31 cellular contexts compared by ENCODE assay signal in the genomic region with DNA sequence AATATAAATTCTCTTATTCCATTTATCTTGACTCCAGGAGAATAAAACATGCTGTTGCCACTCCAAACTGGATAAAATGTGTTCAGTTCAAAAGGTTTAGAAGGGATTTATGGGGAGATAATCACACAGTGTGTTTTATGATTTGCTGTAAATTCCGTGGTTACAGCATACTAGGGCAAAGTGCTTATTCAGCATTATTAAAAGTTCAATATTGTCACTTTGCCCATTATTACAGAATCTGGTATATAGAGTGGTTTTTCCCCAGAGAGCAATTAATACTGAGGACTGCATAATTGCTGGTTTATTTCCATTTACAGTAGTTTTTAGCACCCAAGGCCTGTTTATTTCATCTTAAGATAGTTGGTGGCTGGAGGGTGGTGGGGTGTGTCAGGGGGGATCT.
"Had no signal": no experiment of that assay in that cellular context is flagged by ENCODE, and none has a peak within 500 bp of the region (broad histone marks: within the 10 kb centered on the region; RNA-seq: fewer than 3 reads in every experiment).

No MANE protein-coding gene starts in this region.

- ATAC-seq: naive thymus-derived CD4-positive, alpha-beta T cell; natural killer cell; psoas muscle; right cardiac atrium; sciatic nerve; stimulated activated effector memory CD8-positive, alpha-beta T cell treated with anti-CD3 and anti-CD28 coated beads, Interleukin-12 subunit alpha, Interleukin-12 subunit beta, amount 100 ng/mL, for 72 hours; stimulated activated naive B cell treated with anti-CD40 and anti-IgM and Interleukin-4, amounts not matched to agents 10 μg/mL and 1 μg/mL and 100 μg/mL, for 72 hours had no signal

- H3K4me1 Mint-ChIP-seq: naive thymus-derived CD4-positive, alpha-beta T cell; natural killer cell; nephron progenitor cell; neural crest cell; stimulated activated effector memory CD8-positive, alpha-beta T cell treated with anti-CD3 and anti-CD28 coated beads, Interleukin-12 subunit alpha, Interleukin-12 subunit beta, amount 100 ng/mL, for 72 hours; stimulated activated naive B cell treated with anti-CD40 and anti-IgM and Interleukin-4, amounts not matched to agents 10 μg/mL and 1 μg/mL and 100 μg/mL, for 72 hours had no signal

- DNase-seq: naive thymus-derived CD4-positive, alpha-beta T cell; natural killer cell; nephron progenitor cell; nucleus accumbens; ovary; posterior cingulate gyrus; psoas muscle; right cardiac atrium; spleen; stimulated activated CD4-positive, alpha-beta T cell treated with anti-CD3 and anti-CD28 coated beads, Interleukin-12 subunit alpha, Interleukin-12 subunit beta, amount 100 ng/mL, for 4 hours; stimulated activated CD4-positive, alpha-beta T cell treated with anti-CD3 and anti-CD28 coated beads, Interleukin-1b, Interleukin-23, amount 100 ng/mL, for 48 hours; stimulated activated CD4-positive, alpha-beta T cell treated with anti-CD3 and anti-CD28 coated beads, Interleukin-4, amount 100 ng/mL, for 1 hour; stimulated activated naive B cell treated with anti-CD40 and anti-IgM and Interleukin-4, amounts not matched to agents 10 μg/mL and 1 μg/mL and 100 μg/mL, for 72 hours; stimulated activated naive CD4-positive, alpha-beta T cell treated with Interleukin-2 at 50 U/mL for 16 hours; stomach; thyroid gland; trophoblast cell; upper lobe of left lung had no signal

- H3K9ac ChIP-seq: parathyroid adenoma had no signal

- H3K27me3 Mint-ChIP-seq: naive thymus-derived CD4-positive, alpha-beta T cell; progenitor cell of endocrine pancreas; stimulated activated naive B cell treated with anti-CD40 and anti-IgM and Interleukin-4, amounts not matched to agents 10 μg/mL and 1 μg/mL and 100 μg/mL, for 72 hours; stimulated activated naive CD8-positive, alpha-beta T cell treated with anti-CD3 and anti-CD28 coated beads, Interleukin-15, Interleukin-2, amounts not matched to agents 100 ng/mL and 50 ng/mL, for 24 hours had no signal

- H3K4me1 ChIP-seq: parathyroid adenoma, psoas muscle, spleen, stomach, thyroid gland, tibial nerve, upper lobe of left lung, vagina had no signal

- H3K27me3 ChIP-seq: neutrophil, ovary, spleen, stomach, thyroid gland, tibial nerve, upper lobe of left lung, vagina had no signal

- H3K36me3 Mint-ChIP-seq: naive thymus-derived CD4-positive, alpha-beta T cell; natural killer cell; stimulated activated effector memory CD8-positive, alpha-beta T cell treated with anti-CD3 and anti-CD28 coated beads, Interleukin-12 subunit alpha, Interleukin-12 subunit beta, amount 100 ng/mL, for 72 hours; stimulated activated naive B cell treated with anti-CD40 and anti-IgM and Interleukin-4, amounts not matched to agents 10 μg/mL and 1 μg/mL and 100 μg/mL, for 72 hours had no signal

- H3K79me2 ChIP-seq: parathyroid adenoma had no signal

- H3K27ac ChIP-seq: neutrophil, ovary, parathyroid adenoma, psoas muscle, skin epidermis, spleen, stomach, thoracic aorta, thyroid gland, tibial nerve, upper lobe of left lung, vagina had no signal

- FAIRE-seq: urothelium cell line had no signal

- H3K36me3 ChIP-seq: neutrophil, ovary, spleen, stomach, thoracic aorta, thyroid gland, tibial nerve, upper lobe of left lung, vagina had no signal

- H3K4me3 ChIP-seq: ovary, psoas muscle, skin epidermis, smooth muscle cell, spleen, stomach, thoracic aorta, thyroid gland, tibial nerve, upper lobe of left lung, vagina had no signal

- H3K9me3 ChIP-seq: neutrophil, ovary, psoas muscle, thoracic aorta, thyroid gland, vagina had no signal

- H3K27ac Mint-ChIP-seq: naive thymus-derived CD4-positive, alpha-beta T cell; natural killer cell; nephron progenitor cell; progenitor cell of endocrine pancreas; stimulated activated effector memory CD8-positive, alpha-beta T cell treated with anti-CD3 and anti-CD28 coated beads, Interleukin-12 subunit alpha, Interleukin-12 subunit beta, amount 100 ng/mL, for 72 hours; stimulated activated naive B cell treated with anti-CD40 and anti-IgM and Interleukin-4, amounts not matched to agents 10 μg/mL and 1 μg/mL and 100 μg/mL, for 72 hours; stimulated activated naive CD8-positive, alpha-beta T cell treated with anti-CD3 and anti-CD28 coated beads, Interleukin-15, Interleukin-2, amounts not matched to agents 100 ng/mL and 50 ng/mL, for 24 hours had no signal

- H3K4me2 ChIP-seq: smooth muscle cell had no signal

- H2AFZ ChIP-seq: parathyroid adenoma had no signal

- H3K4me3 Mint-ChIP-seq: naive thymus-derived CD4-positive, alpha-beta T cell; natural killer cell; nephron progenitor cell; neural crest cell; stimulated activated effector memory CD8-positive, alpha-beta T cell treated with anti-CD3 and anti-CD28 coated beads, Interleukin-12 subunit alpha, Interleukin-12 subunit beta, amount 100 ng/mL, for 72 hours; stimulated activated naive B cell treated with anti-CD40 and anti-IgM and Interleukin-4, amounts not matched to agents 10 μg/mL and 1 μg/mL and 100 μg/mL, for 72 hours; stimulated activated naive CD8-positive, alpha-beta T cell treated with anti-CD3 and anti-CD28 coated beads, Interleukin-15, Interleukin-2, amounts not matched to agents 100 ng/mL and 50 ng/mL, for 24 hours had no signal
